ENCODE assay signal across 15 cellular contexts in genomic region chrX:29528281-29528680, GRCh38.
DNase-seq lines count a peak whose midpoint lies in the region; ATAC-seq lines count a peak whose summit lies in the region.
"Had no signal": no experiment of that assay in that cellular context is flagged by ENCODE, and none has a peak within 500 bp of the region (broad histone marks: within the 10 kb centered on the region; RNA-seq: fewer than 3 reads in every experiment).

No MANE protein-coding gene starts in this region.

- DNase-seq in fibroblast of peridontal ligament (ENCODE audit: extremely low read depth) (peak; percentile 9), NCI-H1694 (lab: John Stamatoyannopoulos, UW) (no peak), NCI-H524 treated with DMSO at 0.1 percent for 48 hours (lab: John Stamatoyannopoulos, UW) (no peak), NCI-H1436 (lab: John Stamatoyannopoulos, UW) (no peak)
- DNase-seq: activated T-cell treated with anti-CD3 and anti-CD28 coated beads for 4 hours; CD4-positive, alpha-beta T cell; gastrocnemius medialis; GM23248; naive B cell; right lobe of liver; substantia nigra had no signal

- ATAC-seq in GM19023 (IDR thresholded peaks at IDR 0.05; ENCODE audit: unreplicated experiment), result peak; percentile 59
- ATAC-seq in GM21717 (IDR thresholded peaks at IDR 0.05; ENCODE audit: unreplicated experiment), result peak; percentile 75
- peak; percentile 78 for ATAC-seq in HG03095 (IDR thresholded peaks at IDR 0.05; ENCODE audit: unreplicated experiment)
- ATAC-seq in esophagus mucosa, result no peak
- ATAC-seq: gastrocnemius medialis, right lobe of liver had no signal
